ENCODE assay signal across 19 cellular contexts in genomic region chr12:124184456-124184855, GRCh38.
DNase-seq lines count a peak whose midpoint lies in the region; ATAC-seq, FAIRE-seq and TF ChIP-seq lines count a peak whose summit lies in the region.
"Had no signal": no experiment of that assay in that cellular context is flagged by ENCODE, and none has a peak within 500 bp of the region (broad histone marks: within the 10 kb centered on the region; RNA-seq: fewer than 3 reads in every experiment).

No MANE protein-coding gene starts in this region.

- TF ChIP-seq CTCF in HepG2 (CRISPR knock-in tag; IDR thresholded peaks at IDR 0.05), result peak; percentile 50
- TF ChIP-seq CTCF in right lobe of liver (IDR thresholded peaks at IDR 0.05), result no peak
- TF ChIP-seq CTCF in nephron (IDR thresholded peaks at IDR 0.05; ENCODE audit: unreplicated experiment in 3 of 3), result no peak
- TF ChIP-seq CTCF in tibial nerve (IDR thresholded peaks at IDR 0.05), result no peak
- no peak for TF ChIP-seq CTCF in endodermal cell (conservative IDR thresholded peaks at IDR 0.05)

- WGBS in HepG2 (ENCODE audit: low lambda C conversion rate), result 62% methylated on average over 18 of the region's 18 CpGs
- 82% methylated on average over 12 of the region's 18 CpGs for WGBS in right lobe of liver (ENCODE audit: insufficient coverage, low coverage, low lambda C conversion rate, missing lambda C conversion rate)
- WGBS in tibial nerve, 2 donors, result 81 to 85% methylated on average over 18 of the region's 18 CpGs
- 92 to 95% methylated on average over 12 to 18 of the region's 18 CpGs for WGBS in endodermal cell (ENCODE audit: insufficient coverage in 1 of 2, insufficient read length in 1 of 2), 2 experiments

- TF ChIP-seq RAD21 in HepG2 (CRISPR knock-in tag; IDR thresholded peaks at IDR 0.05), result no peak

- POLR2A ChIA-PET in HepG2 (lab: Yijun Ruan, JAX), result no interaction called here

- no peak for FAIRE-seq in HepG2 (lab: Jason Lieb, UNC)
- FAIRE-seq: A204.1, G401.6, HTR-8/SVneo had no signal

- H3K27me3 Mint-ChIP-seq in nephron (ENCODE audit: low read depth), result no peaks in the 10 kb centered on the region
- H3K27me3 Mint-ChIP-seq in endodermal cell (ENCODE audit: insufficient read depth), result peaks cover 3% of the 10 kb centered on the region
- peaks cover 14% of the 10 kb centered on the region for H3K27me3 Mint-ChIP-seq in stimulated activated memory B cell treated with anti-CD40 and anti-IgM and Interleukin-4, amounts not matched to agents 10 μg/mL and 1 μg/mL and 100 μg/mL, for 72 hours

- BruUV-seq in HepG2 (replicated peaks; lab: Mats Ljungman, UMichigan), result no TSS peak

- intact Hi-C loops in HepG2 (cut with micrococcal nuclease; ENCODE audit: unreplicated experiment) (loop anchor here (1.0 kb wide), 1 partner anchor 130 kb away; no protein-coding TSS in a partner anchor), right lobe of liver (cut with DNase I) (no loop called here)

- ATAC-seq in HepG2 (peak; percentile 67), right lobe of liver (no peak)
- ATAC-seq in stimulated activated memory B cell treated with anti-CD40 and anti-IgM and Interleukin-4, amounts not matched to agents 10 μg/mL and 1 μg/mL and 100 μg/mL, for 72 hours, result no peak
- ATAC-seq: HCT116 had no signal

- no peak overlapping the region for H3K4me2 ChIP-seq in HepG2 (ENCODE audit: low read depth, low read length)

- no peaks in the 10 kb centered on the region for H3K9me3 Mint-ChIP-seq in nephron
- no peaks in the 10 kb centered on the region for H3K9me3 Mint-ChIP-seq in endodermal cell
- H3K9me3 Mint-ChIP-seq in stimulated activated memory B cell treated with anti-CD40 and anti-IgM and Interleukin-4, amounts not matched to agents 10 μg/mL and 1 μg/mL and 100 μg/mL, for 72 hours, result no peaks in the 10 kb centered on the region

- H3K79me2 ChIP-seq in HepG2 (ENCODE audit: insufficient read depth, low read length), result no peaks in the 10 kb centered on the region

- H3K27ac Mint-ChIP-seq in nephron (peak overlapping the region; percentile 27 to 52 (median 31)), endodermal cell (no peak overlapping the region)
- no peak overlapping the region for H3K27ac Mint-ChIP-seq in stimulated activated memory B cell treated with anti-CD40 and anti-IgM and Interleukin-4, amounts not matched to agents 10 μg/mL and 1 μg/mL and 100 μg/mL, for 72 hours

- H3K9me3 ChIP-seq in HepG2 (ENCODE audit: low read length), result no peaks in the 10 kb centered on the region
- no peaks in the 10 kb centered on the region for H3K9me3 ChIP-seq in right lobe of liver
- H3K9me3 ChIP-seq in tibial nerve, result no peaks in the 10 kb centered on the region
- no peaks in the 10 kb centered on the region for H3K9me3 ChIP-seq in endodermal cell (ENCODE audit: control insufficient read depth, low read length)
- H3K9me3 ChIP-seq: Caco-2 had no signal

- peak; percentile 6 for DNase-seq in HepG2 (ENCODE audit: low spot score)
- DNase-seq in right lobe of liver, result no peak
- peak; percentile 57 for DNase-seq in NCI-H510A treated with DMSO at 0.1 percent for 48 hours (lab: John Stamatoyannopoulos, UW)
- no peak for DNase-seq in tibial nerve (ENCODE audit: low spot score in 2 of 2)
- DNase-seq in Kasumi-1 (lab: John Stamatoyannopoulos, UW), result no peak
- no peak for DNase-seq in endodermal cell
- DNase-seq: Caco-2, NCI-H1092, NCI-H1694, NCI-H526 treated with DMSO at 0.1 percent for 48 hours, OCI-M1 had no signal

- H3K9ac ChIP-seq in HepG2 (ENCODE audit: insufficient read depth, low read depth, low read length) (no peak overlapping the region), endodermal cell (ENCODE audit: extremely low read depth, low read length, poor library complexity, severe bottlenecking) (no peak overlapping the region)

- CTCF ChIA-PET in HepG2 (lab: Yijun Ruan, JAX; ENCODE audit: low intra/inter-chr PET ratio, low total read pairs), result no interaction called here

- H3K4me1 Mint-ChIP-seq in nephron (peaks cover 43% of the 10 kb centered on the region), endodermal cell (peaks cover 22% of the 10 kb centered on the region)
- H3K4me1 Mint-ChIP-seq in stimulated activated memory B cell treated with anti-CD40 and anti-IgM and Interleukin-4, amounts not matched to agents 10 μg/mL and 1 μg/mL and 100 μg/mL, for 72 hours, result no peaks in the 10 kb centered on the region

- TF ChIP-seq POLR2A in HepG2 (IDR thresholded peaks at IDR 0.05; ENCODE audit: insufficient read depth in 1 of 2, low read depth in 2 of 2, low read length in 2 of 2), result no peak
- no peak for TF ChIP-seq POLR2A in right lobe of liver (IDR thresholded peaks at IDR 0.05)
- no peak for TF ChIP-seq POLR2A in tibial nerve (IDR thresholded peaks at IDR 0.05)

- H4K20me1 ChIP-seq in HepG2 (ENCODE audit: insufficient read depth, low read length), result no peaks in the 10 kb centered on the region

- H3K4me3 Mint-ChIP-seq in nephron, result peak overlapping the region in 1 of 3 experiments; percentile 13
- no peak overlapping the region for H3K4me3 Mint-ChIP-seq in endodermal cell
- no peak overlapping the region for H3K4me3 Mint-ChIP-seq in stimulated activated memory B cell treated with anti-CD40 and anti-IgM and Interleukin-4, amounts not matched to agents 10 μg/mL and 1 μg/mL and 100 μg/mL, for 72 hours

- H3K4me1 ChIP-seq in HepG2 (ENCODE audit: insufficient read depth, low read length), result peaks cover 9% of the 10 kb centered on the region
- H3K4me1 ChIP-seq in right lobe of liver, result peaks cover 0 to 5% (median 0%) of the 10 kb centered on the region in 4 donors
- peaks cover 0 to 15% (median 0%) of the 10 kb centered on the region in 4 donors for H3K4me1 ChIP-seq in tibial nerve
- peaks cover 8% of the 10 kb centered on the region for H3K4me1 ChIP-seq in endodermal cell (ENCODE audit: control insufficient read depth, insufficient read depth, low read length)

- TF ChIP-seq EP300 in HepG2 (IDR thresholded peaks at IDR 0.05; ENCODE audit: low read depth in 2 of 2, low read length in 2 of 2), result no peak
- TF ChIP-seq EP300 in HepG2 (CRISPR knock-in tag; IDR thresholded peaks at IDR 0.05; ENCODE audit: borderline replicate concordance), result no peak
- TF ChIP-seq EP300 in tibial nerve (IDR thresholded peaks at IDR 0.05), result no peak

- no peak overlapping the region for H3K27ac ChIP-seq in HepG2 (ENCODE audit: extremely low read length, insufficient read depth, low read length)
- no peak overlapping the region for H3K27ac ChIP-seq in right lobe of liver
- H3K27ac ChIP-seq in tibial nerve, result no peak overlapping the region
- no peak overlapping the region for H3K27ac ChIP-seq in endodermal cell (ENCODE audit: low read depth, low read length)
- H3K27ac ChIP-seq: C4-2B, RWPE1 had no signal

- H3K36me3 Mint-ChIP-seq in nephron (ENCODE audit: low read depth) (no peaks in the 10 kb centered on the region), endodermal cell (ENCODE audit: low read depth) (no peaks in the 10 kb centered on the region)
- no peaks in the 10 kb centered on the region for H3K36me3 Mint-ChIP-seq in stimulated activated memory B cell treated with anti-CD40 and anti-IgM and Interleukin-4, amounts not matched to agents 10 μg/mL and 1 μg/mL and 100 μg/mL, for 72 hours

- no peaks in the 10 kb centered on the region for H3K36me3 ChIP-seq in HepG2 (replicated peaks in 1 of 2; ENCODE audit: control insufficient read depth in 1 of 2, insufficient read depth in 2 of 2, low read length in 2 of 2)
- H3K36me3 ChIP-seq in right lobe of liver, result no peaks in the 10 kb centered on the region
- no peaks in the 10 kb centered on the region for H3K36me3 ChIP-seq in tibial nerve
- H3K36me3 ChIP-seq in endodermal cell (ENCODE audit: control insufficient read depth, insufficient read depth, low read length), result no peaks in the 10 kb centered on the region

- H3K4me3 ChIP-seq in HepG2 (replicated peaks in 1 of 3; ENCODE audit: insufficient read depth in 1 of 3, low read depth in 2 of 3, low read length in 3 of 3), result no peak overlapping the region
- no peak overlapping the region for H3K4me3 ChIP-seq in right lobe of liver
- no peak overlapping the region for H3K4me3 ChIP-seq in tibial nerve
- no peak overlapping the region for H3K4me3 ChIP-seq in endodermal cell (ENCODE audit: low read length)

- H2AFZ ChIP-seq in HepG2 (ENCODE audit: low read length), result no peak overlapping the region

- in situ Hi-C loops in HepG2 (cut with HindIII; ENCODE audit: extremely low pct_ligation_motif_present, low pct_unique_long_range_greater_than_20kb), result no loop called here

- H3K27me3 ChIP-seq in HepG2 (ENCODE audit: control insufficient read depth in 1 of 2, insufficient read depth in 2 of 2, low read length in 2 of 2), result peaks cover 0 to 18% of the 10 kb centered on the region in 2 experiments; a peak in 4 of 5 replicates
- H3K27me3 ChIP-seq in right lobe of liver, result no peaks in the 10 kb centered on the region
- H3K27me3 ChIP-seq in tibial nerve, result no peaks in the 10 kb centered on the region
- H3K27me3 ChIP-seq in endodermal cell (ENCODE audit: control insufficient read depth, insufficient read depth, low read length, poor library complexity, severe bottlenecking), result no peaks in the 10 kb centered on the region

TF ChIP-seq in HepG2, 621 proteins besides CTCF, POLR2A, EP300 and RAD21:
- TF ChIP-seq SP4 (CRISPR knock-in tag; IDR thresholded peaks at IDR 0.05) (no peak), STAG1 (CRISPR knock-in tag; IDR thresholded peaks at IDR 0.05) (peak; percentile 52), SMC3 (IDR thresholded peaks at IDR 0.05; ENCODE audit: low read length) (0 out of 2 replicates have a peak, but pooled peaks have one; percentile 8)
TF ChIP-seq in HepG2: peak in this region for 2.

Comparison
In these comparisons a context has a peak if more than half of its experiments do, and no peak if none do; other contexts are left out.
1. DNase-seq: peak in HepG2 (single experiment) and NCI-H510A treated with DMSO at 0.1 percent for 48 hours (single experiment); none in right lobe of liver (0 of 3), tibial nerve (0 of 2), Kasumi-1 (0 of 2) and endodermal cell (single experiment).
2. H3K27ac Mint-ChIP-seq: peak in nephron (3 of 3); none in endodermal cell (single experiment) and stimulated activated memory B cell treated with anti-CD40 and anti-IgM and Interleukin-4, amounts not matched to agents 10 μg/mL and 1 μg/mL and 100 μg/mL, for 72 hours (single experiment).